In the genomic region with DNA sequence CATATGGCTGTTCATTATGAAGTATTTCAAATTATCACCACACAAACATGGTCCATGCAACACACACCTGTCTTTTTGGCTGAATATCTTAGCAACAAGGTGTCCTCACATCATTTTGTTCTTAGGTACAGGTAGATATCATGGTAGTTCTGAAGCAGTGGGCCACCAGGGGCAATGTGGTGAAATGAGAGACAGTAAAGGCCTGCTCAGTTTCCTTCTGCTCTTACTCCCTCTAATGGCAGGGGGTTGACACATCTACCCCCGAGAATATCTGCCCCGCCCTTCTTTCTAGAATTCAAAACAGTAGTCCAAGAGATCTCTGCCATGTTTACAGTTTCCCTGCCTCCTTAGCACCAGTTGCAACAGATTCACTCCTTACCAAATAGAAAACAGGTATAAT, we compare ENCODE assay signal across 10 cellular contexts.
DNase-seq lines count a peak whose midpoint lies in the region; ATAC-seq, FAIRE-seq and TF ChIP-seq lines count a peak whose summit lies in the region.
"Had no signal": no experiment of that assay in that cellular context is flagged by ENCODE, and none has a peak within 500 bp of the region (broad histone marks: within the 10 kb centered on the region; RNA-seq: fewer than 3 reads in every experiment).

No MANE protein-coding gene starts in this region.

- peak; percentile 99 for ATAC-seq in GM21360 (IDR thresholded peaks at IDR 0.05; ENCODE audit: unreplicated experiment)
- ATAC-seq in HG03442 (IDR thresholded peaks at IDR 0.05; ENCODE audit: unreplicated experiment), result peak; percentile 94
- ATAC-seq in natural killer cell treated with Interleukin-12 subunit alpha and Interleukin-12 subunit beta and Interleukin-15 and Interleukin-18, amount 100 ng/mL, for 72 hours, result no peak

- H3K9me3 ChIP-seq in small intestine (ENCODE audit: control insufficient read depth, low read depth), result no peaks in the 10 kb centered on the region

- H3K4me3 ChIP-seq in small intestine (ENCODE audit: low read depth in 1 of 2, low read length in 2 of 2), result no peak overlapping the region

- H3K4me3 Mint-ChIP-seq in chondrocyte (ENCODE audit: unreplicated experiment), result no peak overlapping the region
- H3K4me3 Mint-ChIP-seq in natural killer cell treated with Interleukin-12 subunit alpha and Interleukin-12 subunit beta and Interleukin-15 and Interleukin-18, amount 100 ng/mL, for 72 hours, result no peak overlapping the region
- H3K4me3 Mint-ChIP-seq: natural killer cell had no signal

- peaks cover 16% of the 10 kb centered on the region for H3K4me1 Mint-ChIP-seq in chondrocyte (ENCODE audit: low read depth)
- no peaks in the 10 kb centered on the region for H3K4me1 Mint-ChIP-seq in natural killer cell treated with Interleukin-12 subunit alpha and Interleukin-12 subunit beta and Interleukin-15 and Interleukin-18, amount 100 ng/mL, for 72 hours (ENCODE audit: low read depth in 2 of 2)
- H3K4me1 Mint-ChIP-seq: natural killer cell had no signal

- H3K27me3 ChIP-seq in small intestine (ENCODE audit: control insufficient read depth in 2 of 2, insufficient read depth in 2 of 2, low read length in 2 of 2), result no peaks in the 10 kb centered on the region

- no peaks in the 10 kb centered on the region for H3K9me3 Mint-ChIP-seq in chondrocyte (ENCODE audit: low read depth)
- peaks cover 13% of the 10 kb centered on the region for H3K9me3 Mint-ChIP-seq in natural killer cell treated with Interleukin-12 subunit alpha and Interleukin-12 subunit beta and Interleukin-15 and Interleukin-18, amount 100 ng/mL, for 72 hours

- H3K27ac ChIP-seq in small intestine (ENCODE audit: low read depth in 1 of 2, low read length in 1 of 2), result no peak overlapping the region

- FAIRE-seq in small intestine (lab: Jason Lieb, UNC), result no peak
- FAIRE-seq: TTC549 had no signal

- peak; percentile 73 for DNase-seq in ELF-1 (ENCODE audit: low read depth, low spot score)
- DNase-seq in NCI-H69 (lab: John Stamatoyannopoulos, UW), result peak; percentile 99
- DNase-seq in chondrocyte (ENCODE audit: low spot score), result no peak
- DNase-seq in small intestine, result peak; percentile 3
- DNase-seq in AG08396 (ENCODE audit: low spot score), result no peak
- no peak for DNase-seq in natural killer cell treated with Interleukin-12 subunit alpha and Interleukin-12 subunit beta and Interleukin-15 and Interleukin-18, amount 100 ng/mL, for 72 hours (ENCODE audit: low spot score)
- DNase-seq: natural killer cell had no signal

- H3K27ac Mint-ChIP-seq in chondrocyte (ENCODE audit: unreplicated experiment), result no peak overlapping the region
- no peak overlapping the region for H3K27ac Mint-ChIP-seq in natural killer cell treated with Interleukin-12 subunit alpha and Interleukin-12 subunit beta and Interleukin-15 and Interleukin-18, amount 100 ng/mL, for 72 hours
- H3K27ac Mint-ChIP-seq: natural killer cell had no signal

- H3K36me3 Mint-ChIP-seq in chondrocyte (ENCODE audit: low read depth), result no peaks in the 10 kb centered on the region
- H3K36me3 Mint-ChIP-seq in natural killer cell treated with Interleukin-12 subunit alpha and Interleukin-12 subunit beta and Interleukin-15 and Interleukin-18, amount 100 ng/mL, for 72 hours, result no peaks in the 10 kb centered on the region
- H3K36me3 Mint-ChIP-seq: natural killer cell had no signal

- no peaks in the 10 kb centered on the region for H3K27me3 Mint-ChIP-seq in chondrocyte (ENCODE audit: low read depth)
- H3K27me3 Mint-ChIP-seq in natural killer cell treated with Interleukin-12 subunit alpha and Interleukin-12 subunit beta and Interleukin-15 and Interleukin-18, amount 100 ng/mL, for 72 hours, result no peaks in the 10 kb centered on the region

- WGBS in small intestine, 3 donors, result 17 to 36% (median 20%) methylated on average over 2 of the region's 2 CpGs

- no peaks in the 10 kb centered on the region for H3K4me1 ChIP-seq in small intestine (ENCODE audit: control insufficient read depth in 2 of 2, insufficient read depth in 1 of 2, low read depth in 1 of 2, low read length in 1 of 2)

- no peaks in the 10 kb centered on the region for H3K36me3 ChIP-seq in small intestine (ENCODE audit: control insufficient read depth in 2 of 2, insufficient read depth in 2 of 2, low read length in 2 of 2)

- peak; percentile 37 for TF ChIP-seq CTCF in chondrocyte (IDR thresholded peaks at IDR 0.05)

Comparison
In these comparisons a context has a peak if more than half of its experiments do, and no peak if none do; other contexts are left out.
1. DNase-seq: peak in ELF-1 (single experiment), NCI-H69 (single experiment) and small intestine (single experiment); none in chondrocyte (single experiment), AG08396 (single experiment) and natural killer cell treated with Interleukin-12 subunit alpha and Interleukin-12 subunit beta and Interleukin-15 and Interleukin-18, amount 100 ng/mL, for 72 hours (single experiment).
2. ATAC-seq: peak in GM21360 (single experiment) and HG03442 (single experiment); none in natural killer cell treated with Interleukin-12 subunit alpha and Interleukin-12 subunit beta and Interleukin-15 and Interleukin-18, amount 100 ng/mL, for 72 hours (0 of 2).